17 cellular contexts compared by ENCODE assay signal in genomic region chr9:96663506-96664120, GRCh38.
"Had no signal": no experiment of that assay in that cellular context is flagged by ENCODE, and none has a peak within 500 bp of the region (broad histone marks: within the 10 kb centered on the region; RNA-seq: fewer than 3 reads in every experiment).

No MANE protein-coding gene starts in this region.

- H3K9ac ChIP-seq: parathyroid adenoma had no signal

- H3K9me3 ChIP-seq: ascending aorta, breast epithelium, lower lobe of right lung, neutrophil, stomach had no signal

- DNase-seq: activated CD4-positive, alpha-beta memory T cell treated with anti-CD3 and anti-CD28 coated beads, Interleukin-2, amount 10 ng/mL, durations not matched to agents 7 days and 5 days; activated CD4-positive, alpha-beta T cell treated with anti-CD3 and anti-CD28 coated beads for 4 hours; activated naive CD4-positive, alpha-beta T cell treated with anti-CD3 and anti-CD28 coated beads, Interleukin-2, amount 10 ng/mL, durations not matched to agents 7 days and 5 days; activated T-cell treated with anti-CD3 and anti-CD28 coated beads, Interleukin-2, amount 50 U/mL, for 4 hours; effector CD4-positive, alpha-beta T cell; left cardiac atrium; lower lobe of right lung; natural killer cell; stimulated activated CD4-positive, alpha-beta T cell treated with anti-CD3 and anti-CD28 coated beads, Interleukin-4, amount 100 ng/mL, for 24 hours; stomach had no signal

- ATAC-seq: activated T-cell treated with anti-CD3 and anti-CD28 coated beads, Interleukin-2, amount 50 U/mL, for 4 hours; esophagus mucosa; lower lobe of right lung; natural killer cell; sciatic nerve; stimulated activated effector memory CD8-positive, alpha-beta T cell treated with anti-CD3 and anti-CD28 coated beads, Interleukin-12 subunit alpha, Interleukin-12 subunit beta, amount 100 ng/mL, for 72 hours had no signal

- H3K27ac ChIP-seq: ascending aorta, breast epithelium, lower lobe of right lung, neutrophil, parathyroid adenoma, stomach had no signal

- H3K4me3 ChIP-seq: ascending aorta, breast epithelium, lower lobe of right lung, stomach had no signal

- H2AFZ ChIP-seq: parathyroid adenoma had no signal

- H3K4me1 ChIP-seq: ascending aorta, breast epithelium, lower lobe of right lung, parathyroid adenoma, stomach had no signal

- H3K27me3 ChIP-seq: ascending aorta, breast epithelium, stomach had no signal

- H3K36me3 ChIP-seq: ascending aorta, breast epithelium, lower lobe of right lung, neutrophil, stomach had no signal
